ENCODE assay signal across 10 cellular contexts in genomic region chr1:60425528-60425927, GRCh38.
DNase-seq lines count a peak whose midpoint lies in the region; ATAC-seq and TF ChIP-seq lines count a peak whose summit lies in the region.
"Had no signal": no experiment of that assay in that cellular context is flagged by ENCODE, and none has a peak within 500 bp of the region (broad histone marks: within the 10 kb centered on the region; RNA-seq: fewer than 3 reads in every experiment).

No MANE protein-coding gene starts in this region.

- H3K27me3 Mint-ChIP-seq in Calu3 (ENCODE audit: unreplicated experiment), result no peaks in the 10 kb centered on the region

- intact Hi-C loops in Calu3 (cut with micrococcal nuclease; ENCODE audit: unreplicated experiment), result no loop called here

- CTCF ChIA-PET in Calu3 (lab: Charles Lee), result interaction anchor here (1.3 kb wide), 2 partner anchors 144 to 340 kb away, joined by 4 read pairs; no protein-coding TSS in a partner anchor

- no peaks in the 10 kb centered on the region for H3K36me3 ChIP-seq in H7 (replicated peaks; ENCODE audit: control insufficient read depth, insufficient read depth, low read length)

- no peaks in the 10 kb centered on the region for H3K27me3 ChIP-seq in H7 (ENCODE audit: control insufficient read depth, insufficient read depth, low read length)

- peaks cover 13% of the 10 kb centered on the region for H3K4me1 Mint-ChIP-seq in Calu3 (ENCODE audit: low read depth, unreplicated experiment)

- H3K36me3 Mint-ChIP-seq in Calu3 (ENCODE audit: insufficient read depth, unreplicated experiment), result no peaks in the 10 kb centered on the region

- no peak overlapping the region for H3K27ac Mint-ChIP-seq in Calu3 (ENCODE audit: unreplicated experiment)

- ATAC-seq in GM19324 (IDR thresholded peaks at IDR 0.05; ENCODE audit: low FRiP score, unreplicated experiment), result no peak
- ATAC-seq in HG02973 (IDR thresholded peaks at IDR 0.05; ENCODE audit: unreplicated experiment), result no peak
- no peak for ATAC-seq in HG03378 (IDR thresholded peaks at IDR 0.05; ENCODE audit: unreplicated experiment)

- H3K4me3 Mint-ChIP-seq in Calu3 (ENCODE audit: low read depth, unreplicated experiment), result no peak overlapping the region

- TF ChIP-seq CTCF in Calu3 (IDR thresholded peaks at IDR 0.05; ENCODE audit: unreplicated experiment), result peak; percentile 38

- no peaks in the 10 kb centered on the region for H3K9me3 Mint-ChIP-seq in Calu3 (ENCODE audit: low read depth, unreplicated experiment)

- H3K4me3 ChIP-seq in H7 (ENCODE audit: insufficient read depth, low read depth, low read length), result no peak overlapping the region

- DNase-seq in Calu3, result no peak
- DNase-seq in H7, result peak; percentile 14
- DNase-seq in RKO (ENCODE audit: low spot score), result peak; percentile 41
- DNase-seq in iPS-NIHi11 (ENCODE audit: low spot score), result peak; percentile 63
- DNase-seq in NCI-H1048 (lab: John Stamatoyannopoulos, UW), result no peak
- DNase-seq: activated CD8-positive, alpha-beta memory T cell treated with anti-CD3 and anti-CD28 coated beads for 24 hours; NCI-H1105 had no signal

- no TSS peak for BruUV-seq in Calu3 (replicated peaks; lab: Mats Ljungman, UMichigan)

Comparison
In these comparisons a context has a peak if more than half of its experiments do, and no peak if none do; other contexts are left out.
1. DNase-seq: peak in H7 (single experiment), RKO (single experiment) and iPS-NIHi11 (single experiment); none in Calu3 (single experiment) and NCI-H1048 (single experiment).